Comparison of ENCODE assay signal across 1 cellular context in the genomic region with DNA sequence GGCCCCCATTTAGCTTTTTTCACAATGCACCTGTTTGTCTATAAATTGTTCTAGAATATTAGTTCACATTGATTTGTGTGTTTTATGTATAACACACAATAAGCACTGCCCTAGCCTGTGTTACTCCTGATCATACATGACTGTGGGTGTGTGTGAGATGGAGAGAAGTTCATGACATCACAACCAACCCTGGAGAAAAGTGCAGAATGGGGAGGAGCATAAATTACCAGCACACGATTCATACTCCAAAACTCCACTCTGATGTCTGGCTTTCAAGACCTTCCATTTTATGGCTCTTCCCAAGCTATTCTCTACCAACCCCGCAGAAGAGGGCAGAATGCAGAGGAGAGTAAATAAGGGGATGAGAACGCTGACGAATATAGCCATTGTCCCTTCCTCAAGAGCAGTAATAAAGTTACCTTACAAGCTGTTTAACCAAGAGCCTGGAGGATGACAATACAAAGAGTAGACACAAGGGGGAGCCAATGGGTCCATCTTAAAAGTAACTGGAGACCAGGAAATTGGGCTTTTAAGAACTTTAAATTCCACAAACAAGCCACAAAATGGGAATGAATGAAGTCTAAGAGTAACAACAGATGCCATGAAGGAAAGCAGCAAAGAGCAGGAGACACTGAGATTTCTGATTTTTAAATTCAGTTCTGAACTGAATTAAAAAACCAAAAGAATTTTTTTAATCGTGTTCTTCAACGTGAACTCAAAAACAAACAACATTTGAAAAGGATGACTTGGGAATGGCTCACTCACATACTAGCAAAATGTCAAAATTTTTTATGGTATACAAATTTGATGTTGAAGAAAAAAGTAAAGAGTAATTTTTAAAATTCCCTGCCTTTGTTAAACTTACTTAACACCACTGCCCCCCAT.
TF ChIP-seq lines count a peak whose summit lies in the region.

No MANE protein-coding gene starts in this region.

TF ChIP-seq in HepG2, 621 proteins besides CTCF, POLR2A, EP300 and RAD21 (continued from another document):
- TF ChIP-seq, protein P1, sequence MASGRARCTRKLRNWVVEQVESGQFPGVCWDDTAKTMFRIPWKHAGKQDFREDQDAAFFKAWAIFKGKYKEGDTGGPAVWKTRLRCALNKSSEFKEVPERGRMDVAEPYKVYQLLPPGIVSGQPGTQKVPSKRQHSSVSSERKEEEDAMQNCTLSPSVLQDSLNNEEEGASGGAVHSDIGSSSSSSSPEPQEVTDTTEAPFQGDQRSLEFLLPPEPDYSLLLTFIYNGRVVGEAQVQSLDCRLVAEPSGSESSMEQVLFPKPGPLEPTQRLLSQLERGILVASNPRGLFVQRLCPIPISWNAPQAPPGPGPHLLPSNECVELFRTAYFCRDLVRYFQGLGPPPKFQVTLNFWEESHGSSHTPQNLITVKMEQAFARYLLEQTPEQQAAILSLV (CRISPR knock-in tag; IDR thresholded peaks at IDR 0.05; ENCODE audit: borderline replicate concordance): no peak
- TF ChIP-seq SMC3 (IDR thresholded peaks at IDR 0.05; ENCODE audit: low read length): peak; percentile 65
- TF ChIP-seq ZFP62 (CRISPR knock-in tag; IDR thresholded peaks at IDR 0.05): no peak
- TF ChIP-seq, protein P2, sequence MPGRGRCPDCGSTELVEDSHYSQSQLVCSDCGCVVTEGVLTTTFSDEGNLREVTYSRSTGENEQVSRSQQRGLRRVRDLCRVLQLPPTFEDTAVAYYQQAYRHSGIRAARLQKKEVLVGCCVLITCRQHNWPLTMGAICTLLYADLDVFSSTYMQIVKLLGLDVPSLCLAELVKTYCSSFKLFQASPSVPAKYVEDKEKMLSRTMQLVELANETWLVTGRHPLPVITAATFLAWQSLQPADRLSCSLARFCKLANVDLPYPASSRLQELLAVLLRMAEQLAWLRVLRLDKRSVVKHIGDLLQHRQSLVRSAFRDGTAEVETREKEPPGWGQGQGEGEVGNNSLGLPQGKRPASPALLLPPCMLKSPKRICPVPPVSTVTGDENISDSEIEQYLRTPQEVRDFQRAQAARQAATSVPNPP (CRISPR knock-in tag; IDR thresholded peaks at IDR 0.05): no peak
